In genomic region chr1:155678992-155679391, GRCh38 we compare ENCODE assay signal across 6 cellular contexts. TPM values are rescaled to one million over a fixed set of nuclear protein-coding genes. Genes with fewer than 3 reads are reported as not detected.
DNase-seq lines count a peak whose midpoint lies in the region; ATAC-seq, FAIRE-seq and TF ChIP-seq lines count a peak whose summit lies in the region.
"Not testable (repeated sequence)": the region's sequence is repeated elsewhere in the genome, so short reads cannot be mapped to it uniquely, and the experiment has no call there.

No MANE protein-coding gene starts in this region.

- TF ChIP-seq CTCF in chondrocyte (IDR thresholded peaks at IDR 0.05) = not testable (repeated sequence)

- peak; percentile 35 for FAIRE-seq in GM19239 (lab: Jason Lieb, UNC)

- peaks cover 29% of the 10 kb centered on the region for H3K4me1 Mint-ChIP-seq in activated T-cell treated with anti-CD3 and anti-CD28 coated beads, Interleukin-2, amount 50 U/mL, for 24 hours (ENCODE audit: low read depth)
- peaks cover 27% of the 10 kb centered on the region for H3K4me1 Mint-ChIP-seq in activated naive CD8-positive, alpha-beta T cell (ENCODE audit: low read depth)
- H3K4me1 Mint-ChIP-seq in chondrocyte (ENCODE audit: low read depth) = not testable (repeated sequence)

- H3K27ac Mint-ChIP-seq in activated T-cell treated with anti-CD3 and anti-CD28 coated beads, Interleukin-2, amount 50 U/mL, for 24 hours = peak overlapping the region; percentile 82
- H3K27ac Mint-ChIP-seq in activated naive CD8-positive, alpha-beta T cell = peak overlapping the region; percentile 34
- peak overlapping the region; percentile 61 for H3K27ac Mint-ChIP-seq in chondrocyte (ENCODE audit: unreplicated experiment)

- intact Hi-C loops in Right ventricle myocardium superior (cut with DNase I); left ventricle myocardium superior (cut with micrococcal nuclease): not testable (repeated sequence)

- H3K4me3 Mint-ChIP-seq in activated T-cell treated with anti-CD3 and anti-CD28 coated beads, Interleukin-2, amount 50 U/mL, for 24 hours; activated naive CD8-positive, alpha-beta T cell; chondrocyte (ENCODE audit: unreplicated experiment): not testable (repeated sequence)

- peaks cover 88% of the 10 kb centered on the region for H3K36me3 Mint-ChIP-seq in activated T-cell treated with anti-CD3 and anti-CD28 coated beads, Interleukin-2, amount 50 U/mL, for 24 hours (ENCODE audit: low read depth)
- not testable (repeated sequence) for H3K36me3 Mint-ChIP-seq in activated naive CD8-positive, alpha-beta T cell
- peaks cover 27% of the 10 kb centered on the region for H3K36me3 Mint-ChIP-seq in chondrocyte (ENCODE audit: low read depth)

- peak; percentile 47 for ATAC-seq in Right ventricle myocardium superior (ENCODE audit: poor library complexity)
- peak; percentile 74 for ATAC-seq in left ventricle myocardium superior

- not testable (repeated sequence) for H3K27me3 Mint-ChIP-seq in activated T-cell treated with anti-CD3 and anti-CD28 coated beads, Interleukin-2, amount 50 U/mL, for 24 hours; activated naive CD8-positive, alpha-beta T cell; chondrocyte (ENCODE audit: low read depth)

- H3K9me3 Mint-ChIP-seq in activated T-cell treated with anti-CD3 and anti-CD28 coated beads, Interleukin-2, amount 50 U/mL, for 24 hours; activated naive CD8-positive, alpha-beta T cell (ENCODE audit: low read depth); chondrocyte (ENCODE audit: low read depth): not testable (repeated sequence)

- not testable (repeated sequence) for DNase-seq in GM19239 (ENCODE audit: insufficient read length, low spot score); activated T-cell treated with anti-CD3 and anti-CD28 coated beads, Interleukin-2, amount 50 U/mL, for 24 hours; chondrocyte (ENCODE audit: low spot score); Right ventricle myocardium superior; left ventricle myocardium superior

RNA-seq across cellular contexts. Expression of gene YY1AP1, which starts 9.6 kb away (rescaled TPM):
- total RNA-seq in chondrocyte = 40.8 to 45.0 TPM (median 41.9 TPM) in 3 replicates
- 59.9 TPM for total RNA-seq in Right ventricle myocardium superior
- total RNA-seq in left ventricle myocardium superior = 70.5 TPM

RNA-seq across cellular contexts. Expression of gene DAP3, which starts 9.9 kb away (rescaled TPM):
- 64.8 to 70.6 TPM (median 65.4 TPM) in 3 replicates for total RNA-seq in chondrocyte
- total RNA-seq in Right ventricle myocardium superior = 113 TPM
- 123 TPM for total RNA-seq in left ventricle myocardium superior
